ENCODE assay signal across 21 cellular contexts in genomic region chr3:193796089-193796488, GRCh38.
DNase-seq lines count a peak whose midpoint lies in the region; ATAC-seq, FAIRE-seq and TF ChIP-seq lines count a peak whose summit lies in the region.
"Had no signal": no experiment of that assay in that cellular context is flagged by ENCODE, and none has a peak within 500 bp of the region (broad histone marks: within the 10 kb centered on the region; RNA-seq: fewer than 3 reads in every experiment).

No MANE protein-coding gene starts in this region.

- no peaks in the 10 kb centered on the region for H3K27me3 Mint-ChIP-seq in Calu3 (ENCODE audit: unreplicated experiment)

- in situ Hi-C loops in K562 (cut with MboI): no loop called here

- H3K4me3 ChIP-seq in K562: no peak overlapping the region
- H3K4me3 ChIP-seq: GM23338 had no signal

- WGBS in K562 (ENCODE audit: insufficient coverage, low coverage, missing lambda C conversion rate): 57% methylated on average over 10 of the region's 10 CpGs

- no peak for TF ChIP-seq EP300 in K562 (IDR thresholded peaks at IDR 0.05; ENCODE audit: low read length)

- H3K27ac ChIP-seq in K562 (ENCODE audit: extremely low read depth, low read depth, low read length): no peak overlapping the region
- H3K27ac ChIP-seq: C4-2B, HL-60 had no signal

- peak overlapping the region; percentile 3 for H3K27ac Mint-ChIP-seq in Calu3 (ENCODE audit: unreplicated experiment)
- H3K27ac Mint-ChIP-seq: B cell; CD8-positive, alpha-beta T cell; GM23338; H9; HFFc6 had no signal

- H3K36me3 ChIP-seq in K562 (ENCODE audit: control insufficient read depth, insufficient read depth, low read length): no peaks in the 10 kb centered on the region

- ATAC-seq in K562 (no peak), GM19351 (IDR thresholded peaks at IDR 0.05; ENCODE audit: unreplicated experiment) (no peak)
- ATAC-seq: CD8-positive, alpha-beta T cell; GM23338 had no signal

- TF ChIP-seq CTCF in Calu3 (IDR thresholded peaks at IDR 0.05; ENCODE audit: unreplicated experiment) (no peak), K562 (IDR thresholded peaks at IDR 0.05 in 2 of 3, conservative IDR thresholded peaks at IDR 0.05 in 1 of 3; ENCODE audit: insufficient read depth in 2 of 3, low read depth in 1 of 3, low read length in 3 of 3) (no peak)

- H4K20me1 ChIP-seq in K562 (replicated peaks; ENCODE audit: control insufficient read depth, insufficient read depth, low read length): no peaks in the 10 kb centered on the region

- BruUV-seq in Calu3 (replicated peaks; lab: Mats Ljungman, UMichigan) (no TSS peak), K562 (replicated peaks; lab: Mats Ljungman, UMichigan) (no TSS peak)

- FAIRE-seq in K562 (lab: Jason Lieb, UNC) (no peak), GM12892 (lab: Jason Lieb, UNC) (no peak)

- intact Hi-C loops in Calu3 (cut with micrococcal nuclease; ENCODE audit: unreplicated experiment): no loop called here
- intact Hi-C loops in K562 (cut with micrococcal nuclease): no loop called here

- DNase-seq in Calu3: no peak
- peak; percentile 30 for DNase-seq in HT-29 (ENCODE audit: low spot score)
- peak in 1 of 4 experiments; percentile 19 for DNase-seq in K562 (ENCODE audit: extremely low read depth in 1 of 4, low spot score in 3 of 4)
- peak; percentile 40 for DNase-seq in islet precursor cell
- no peak for DNase-seq in GM12892 (ENCODE audit: insufficient read length)
- no peak for DNase-seq in activated CD8-positive, alpha-beta memory T cell treated with anti-CD3 and anti-CD28 coated beads for 24 hours
- no peak for DNase-seq in NCI-H128 (lab: John Stamatoyannopoulos, UW; ENCODE audit: unreplicated experiment)
- DNase-seq: CD8-positive, alpha-beta T cell; H9; HFFc6; Kasumi-1; MV-4-11; NCI-H1105 treated with DMSO at 0.1 percent for 48 hours; NCI-H2029; NCI-H2227 treated with DMSO at 0.1 percent for 48 hours; SHP77 treated with DMSO at 0.1 percent for 48 hours had no signal

- H3K4me1 ChIP-seq in K562 (replicated peaks in 1 of 2; ENCODE audit: control insufficient read depth in 2 of 2, insufficient read depth in 2 of 2, low read length in 2 of 2): peaks cover 9 to 38% of the 10 kb centered on the region in 2 experiments; a peak in 3 of 5 replicates

- CTCF ChIA-PET in Calu3 (lab: Charles Lee) (no interaction called here), K562 (lab: Yijun Ruan, JAX; ENCODE audit: low intra/inter-chr PET ratio) (no interaction called here)

- H3K9me3 ChIP-seq in K562 (replicated peaks; ENCODE audit: control insufficient read depth, insufficient read depth, low read depth, low read length): no peaks in the 10 kb centered on the region

- no peak for TF ChIP-seq POLR2A in K562 (conservative IDR thresholded peaks at IDR 0.05)
- TF ChIP-seq POLR2A in GM12892 (IDR thresholded peaks at IDR 0.05; ENCODE audit: low read depth, low read length): no peak

- H3K4me1 Mint-ChIP-seq in Calu3 (ENCODE audit: low read depth, unreplicated experiment): peaks cover 40% of the 10 kb centered on the region

- H3K27me3 ChIP-seq in K562 (ENCODE audit: control insufficient read depth in 2 of 2, insufficient read depth in 2 of 2, low read length in 2 of 2): no peaks in the 10 kb centered on the region

- POLR2A ChIA-PET in K562 (lab: Yijun Ruan, JAX): interaction anchor here (0.9 kb wide), 1 partner anchor 33 kb away, joined by 4 read pairs; no protein-coding TSS in a partner anchor

- TF ChIP-seq RAD21 in K562 (CRISPR knock-in tag; conservative IDR thresholded peaks at IDR 0.05 in 1 of 2, IDR thresholded peaks at IDR 0.05 in 1 of 2): no peak

- H3K4me2 ChIP-seq in K562 (ENCODE audit: insufficient read depth, low read length): no peak overlapping the region
- H3K4me2 ChIP-seq: GM23338 had no signal

- no peaks in the 10 kb centered on the region for H3K79me2 ChIP-seq in K562 (ENCODE audit: control insufficient read depth, insufficient read depth, low read length)

- H2AFZ ChIP-seq in K562 (ENCODE audit: low read depth, low read length): 0 out of 2 replicates have a peak overlapping the region, but pooled peaks have one; percentile 22
- H2AFZ ChIP-seq: GM23338 had no signal

- H3K36me3 Mint-ChIP-seq in Calu3 (ENCODE audit: insufficient read depth, unreplicated experiment): no peaks in the 10 kb centered on the region
- H3K36me3 Mint-ChIP-seq: CD8-positive, alpha-beta T cell had no signal

- H3K9ac ChIP-seq in K562 (ENCODE audit: insufficient read depth in 1 of 2, low read depth in 2 of 2, low read length in 2 of 2): no peak overlapping the region

- H3K9me3 Mint-ChIP-seq in Calu3 (ENCODE audit: low read depth, unreplicated experiment): peaks cover 2% of the 10 kb centered on the region
- H3K9me3 Mint-ChIP-seq: CD8-positive, alpha-beta T cell; HFFc6 had no signal

- no peak overlapping the region for H3K4me3 Mint-ChIP-seq in Calu3 (ENCODE audit: low read depth, unreplicated experiment)
- H3K4me3 Mint-ChIP-seq: B cell; CD8-positive, alpha-beta T cell; GM23338; H9; HFFc6 had no signal

- no peaks in the 10 kb centered on the region for H3K9me1 ChIP-seq in K562 (ENCODE audit: control insufficient read depth, insufficient read depth, low read length)

TF ChIP-seq in K562, 482 proteins besides CTCF, POLR2A, EP300 and RAD21:
- no peak for TF ChIP-seq JUND (IDR thresholded peaks at IDR 0.05; ENCODE audit: borderline replicate concordance, low read depth, low read length)
- TF ChIP-seq JUND (tag; IDR thresholded peaks at IDR 0.05; ENCODE audit: borderline replicate concordance, low read depth, low read length): peak; percentile 40; the same call in 1 of the 3 replicates
- TF ChIP-seq ELF2 (CRISPR knock-in tag; IDR thresholded peaks at IDR 0.05): no peak
- peak; percentile 95 for TF ChIP-seq ZNF316 (IDR thresholded peaks at IDR 0.05)
- TF ChIP-seq ATF3 (IDR thresholded peaks at IDR 0.05): peak; percentile 65
- no peak for TF ChIP-seq ATF3 (CRISPR knock-in tag; conservative IDR thresholded peaks at IDR 0.05)
- TF ChIP-seq ZNF140 (CRISPR knock-in tag; IDR thresholded peaks at IDR 0.05): no peak
- TF ChIP-seq ARID1B (IDR thresholded peaks at IDR 0.05): 0 out of 2 replicates have a peak, but pooled peaks have one; percentile 14
- peak; percentile 79 for TF ChIP-seq MAFG (tag; conservative IDR thresholded peaks at IDR 0.05)
- TF ChIP-seq MAFK (IDR thresholded peaks at IDR 0.05; ENCODE audit: low read length): peak; percentile 31; the same call in 1 of the 2 replicates
- TF ChIP-seq PBX2 (CRISPR knock-in tag; IDR thresholded peaks at IDR 0.05; ENCODE audit: low read depth): no peak
- TF ChIP-seq PBX2 (tag; conservative IDR thresholded peaks at IDR 0.05; ENCODE audit: low read depth): peak; percentile 32; the same call in 1 of the 2 replicates
- peak; percentile 65 for TF ChIP-seq NFE2 (IDR thresholded peaks at IDR 0.05; ENCODE audit: low read depth)
- TF ChIP-seq ZMIZ1 (IDR thresholded peaks at IDR 0.05; ENCODE audit: low read depth in 2 of 2, low read length in 2 of 2): no peak
- peak; percentile 92 for TF ChIP-seq C11orf30 (IDR thresholded peaks at IDR 0.05; ENCODE audit: low read depth)

Comparison
In these comparisons a context has a peak if more than half of its experiments do, and no peak if none do; other contexts are left out.
1. DNase-seq: peak in HT-29 (single experiment) and islet precursor cell (single experiment); none in Calu3 (single experiment), GM12892 (single experiment), activated CD8-positive, alpha-beta memory T cell treated with anti-CD3 and anti-CD28 coated beads for 24 hours (single experiment) and NCI-H128 (single experiment).